Comparison of ENCODE assay signal across 8 cellular contexts in the genomic region with DNA sequence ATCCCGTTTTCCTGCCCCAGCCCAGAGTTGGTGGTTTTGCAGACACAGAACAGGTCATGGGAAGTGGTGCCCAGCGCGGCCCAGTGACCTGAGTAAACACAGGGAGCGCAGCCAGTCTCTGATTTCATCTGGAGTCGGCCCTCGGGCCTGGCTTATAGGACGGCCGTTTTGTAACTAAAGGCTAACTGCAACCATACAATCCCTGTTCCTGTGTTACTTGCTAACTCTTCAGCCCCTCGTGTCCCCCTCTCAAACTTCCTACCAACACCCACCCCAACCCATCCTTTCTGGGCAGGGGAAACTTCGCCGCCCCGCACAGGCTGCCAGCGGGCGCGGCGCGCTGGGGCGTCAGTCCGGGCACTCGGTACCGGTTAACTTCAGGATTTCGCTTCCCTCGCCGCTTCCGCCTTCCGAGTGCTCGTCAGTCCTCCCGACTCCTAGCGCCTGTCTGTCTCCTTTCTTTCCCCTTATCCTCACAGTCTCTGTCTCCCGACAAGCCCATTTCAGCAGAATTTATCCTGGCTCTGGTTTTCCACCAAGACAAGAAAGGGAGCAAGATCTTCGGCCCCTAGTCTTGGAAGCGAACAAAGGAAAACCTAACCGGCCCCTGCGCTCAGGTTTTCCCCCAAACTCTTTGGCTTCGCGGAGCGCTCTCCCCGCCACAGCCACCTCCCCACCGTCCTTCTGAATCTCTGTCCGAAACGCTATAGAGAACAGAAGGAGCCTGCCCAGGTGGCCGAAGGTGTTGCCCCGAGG. TPM values are rescaled to one million over a fixed set of nuclear protein-coding genes. Genes with fewer than 3 reads are reported as not detected.
DNase-seq lines count a peak whose midpoint lies in the region; ATAC-seq, FAIRE-seq and TF ChIP-seq lines count a peak whose summit lies in the region.

No MANE protein-coding gene starts in this region.

- peaks cover 57% of the 10 kb centered on the region for H3K27me3 ChIP-seq in CD8-positive, alpha-beta T cell (ENCODE audit: insufficient read depth, low read length)
- H3K27me3 ChIP-seq in thyroid gland (peaks cover 62% of the 10 kb centered on the region), ovary (peaks cover 8% of the 10 kb centered on the region)

- H3K27ac Mint-ChIP-seq in CD8-positive, alpha-beta T cell, result no peak overlapping the region
- no peak overlapping the region for H3K27ac Mint-ChIP-seq in activated CD8-positive, alpha-beta T cell treated with anti-CD3 and anti-CD28 coated beads for 36 hours

- DNase-seq in CD8-positive, alpha-beta T cell, result no peak
- DNase-seq in HTR-8/SVneo (ENCODE audit: insufficient read length, low spot score) (peak; percentile 87), islet precursor cell (peak; percentile 67), thyroid gland (peak in 1 of 2 donors; percentile 41), occipital lobe (lab: John Stamatoyannopoulos, UW) (no peak), ovary (no peak), mucosa of gallbladder (ENCODE audit: low spot score) (no peak)
- DNase-seq in activated CD8-positive, alpha-beta T cell treated with anti-CD3 and anti-CD28 coated beads for 36 hours, result no peak

- 6 to 8% methylated on average over 38 to 43 of the region's 43 CpGs for WGBS in thyroid gland, 2 donors
- WGBS in ovary, 3 donors, result 5 to 7% (median 7%) methylated on average over 43 of the region's 43 CpGs

- H3K9me3 Mint-ChIP-seq in CD8-positive, alpha-beta T cell, result no peaks in the 10 kb centered on the region
- no peaks in the 10 kb centered on the region for H3K9me3 Mint-ChIP-seq in activated CD8-positive, alpha-beta T cell treated with anti-CD3 and anti-CD28 coated beads for 36 hours

- no peaks in the 10 kb centered on the region for H3K36me3 ChIP-seq in CD8-positive, alpha-beta T cell (ENCODE audit: insufficient read depth, low read length)
- H3K36me3 ChIP-seq in thyroid gland, result no peaks in the 10 kb centered on the region
- H3K36me3 ChIP-seq in ovary, result no peaks in the 10 kb centered on the region

- TF ChIP-seq CTCF in CD8-positive, alpha-beta T cell (IDR thresholded peaks at IDR 0.05), result no peak
- no peak for TF ChIP-seq CTCF in activated CD8-positive, alpha-beta T cell treated with anti-CD3 and anti-CD28 coated beads for 36 hours (IDR thresholded peaks at IDR 0.05)
- TF ChIP-seq CTCF in thyroid gland (IDR thresholded peaks at IDR 0.05) (no peak), ovary (IDR thresholded peaks at IDR 0.05) (no peak)

- no peak for FAIRE-seq in HTR-8/SVneo (lab: Jason Lieb, UNC)

- H3K9me3 ChIP-seq in CD8-positive, alpha-beta T cell (ENCODE audit: low read length), result no peaks in the 10 kb centered on the region
- no peaks in the 10 kb centered on the region for H3K9me3 ChIP-seq in thyroid gland
- H3K9me3 ChIP-seq in ovary, result no peaks in the 10 kb centered on the region

- peaks cover 42% of the 10 kb centered on the region for H3K4me1 ChIP-seq in CD8-positive, alpha-beta T cell (ENCODE audit: insufficient read depth, low read length)
- peaks cover 27 to 51% of the 10 kb centered on the region in 2 donors for H3K4me1 ChIP-seq in thyroid gland
- H3K4me1 ChIP-seq in ovary (ENCODE audit: insufficient read depth), result peaks cover 9% of the 10 kb centered on the region

- H3K27me3 Mint-ChIP-seq in CD8-positive, alpha-beta T cell (ENCODE audit: low read depth), result peaks cover 81% of the 10 kb centered on the region
- peaks cover 85% of the 10 kb centered on the region for H3K27me3 Mint-ChIP-seq in activated CD8-positive, alpha-beta T cell treated with anti-CD3 and anti-CD28 coated beads for 36 hours

- H3K27ac ChIP-seq in CD8-positive, alpha-beta T cell (ENCODE audit: low read depth, low read length), result no peak overlapping the region
- peak overlapping the region; percentile 6 to 46 (median 43) for H3K27ac ChIP-seq in thyroid gland
- no peak overlapping the region for H3K27ac ChIP-seq in ovary

- ATAC-seq in CD8-positive, alpha-beta T cell, result no peak
- no peak for ATAC-seq in activated CD8-positive, alpha-beta T cell treated with anti-CD3 and anti-CD28 coated beads for 36 hours

- CTCF ChIA-PET in CD8-positive, alpha-beta T cell (lab: Charles Lee), result no interaction called here
- CTCF ChIA-PET in activated CD8-positive, alpha-beta T cell treated with anti-CD3 and anti-CD28 coated beads for 36 hours (lab: Charles Lee), result no interaction called here

- TF ChIP-seq POLR2A in thyroid gland (IDR thresholded peaks at IDR 0.05), result no peak
- TF ChIP-seq POLR2A in ovary (IDR thresholded peaks at IDR 0.05), result no peak

- POLR2A ChIA-PET in CD8-positive, alpha-beta T cell (lab: Charles Lee), result no interaction called here
- POLR2A ChIA-PET in activated CD8-positive, alpha-beta T cell treated with anti-CD3 and anti-CD28 coated beads for 36 hours (lab: Charles Lee), result interaction anchor here (0.9 kb wide), 1 partner anchor 9 kb away, joined by 5 read pairs; no protein-coding TSS in a partner anchor

- no peaks in the 10 kb centered on the region for H3K36me3 Mint-ChIP-seq in CD8-positive, alpha-beta T cell
- H3K36me3 Mint-ChIP-seq in activated CD8-positive, alpha-beta T cell treated with anti-CD3 and anti-CD28 coated beads for 36 hours (ENCODE audit: low read depth), result no peaks in the 10 kb centered on the region

- peak overlapping the region; percentile 4 for H3K4me3 ChIP-seq in CD8-positive, alpha-beta T cell (ENCODE audit: low read depth, low read length)
- H3K4me3 ChIP-seq in thyroid gland (replicated peaks in 1 of 3) (peak overlapping the region in 1 of 3 donors; percentile 35), ovary (no peak overlapping the region)

- H3K4me1 Mint-ChIP-seq in CD8-positive, alpha-beta T cell (ENCODE audit: low read depth), result peaks cover 47% of the 10 kb centered on the region
- H3K4me1 Mint-ChIP-seq in activated CD8-positive, alpha-beta T cell treated with anti-CD3 and anti-CD28 coated beads for 36 hours (ENCODE audit: low read depth), result peaks cover 43% of the 10 kb centered on the region

- H3K4me3 Mint-ChIP-seq in CD8-positive, alpha-beta T cell, result peak overlapping the region; percentile 46
- H3K4me3 Mint-ChIP-seq in activated CD8-positive, alpha-beta T cell treated with anti-CD3 and anti-CD28 coated beads for 36 hours, result peak overlapping the region; percentile 41

- TF ChIP-seq EP300 in ovary (IDR thresholded peaks at IDR 0.05), result no peak

- intact Hi-C loops in CD8-positive, alpha-beta T cell (cut with DNase I, micrococcal nuclease), result loop anchor here in 1 of 2 experiments (5.0 kb wide), 1 partner anchor 780 kb away; no protein-coding TSS in a partner anchor
- intact Hi-C loops in activated CD8-positive, alpha-beta T cell treated with anti-CD3 and anti-CD28 coated beads for 36 hours (cut with micrococcal nuclease), result no loop called here
- intact Hi-C loops in thyroid gland (cut with DNase I) (no loop called here), ovary (cut with DNase I) (no loop called here)

RNA-seq across cellular contexts. Expression of a gene that starts 2.0 kb away (rescaled TPM):
- total RNA-seq in CD8-positive, alpha-beta T cell, result not detected
- total RNA-seq in activated CD8-positive, alpha-beta T cell treated with anti-CD3 and anti-CD28 coated beads for 36 hours, result not detected
- total RNA-seq in thyroid gland (1 to 10 TPM; 2.1 to 3.6 (median 2.7) TPM), occipital lobe (0.47 TPM), ovary (under 1 TPM in 6 of 7 donors, not detected in 1; 0.07 to 0.60 (median 0.19) TPM), mucosa of gallbladder (not detected)
- polyA plus RNA-seq in ovary, result under 1 TPM; 0.06 to 0.92 TPM

Comparison
In these comparisons a context has a peak if more than half of its experiments do, and no peak if none do; other contexts are left out.
1. DNase-seq: peak in HTR-8/SVneo (single experiment) and islet precursor cell (single experiment); none in CD8-positive, alpha-beta T cell (0 of 7), activated CD8-positive, alpha-beta T cell treated with anti-CD3 and anti-CD28 coated beads for 36 hours (single experiment), occipital lobe (single experiment), ovary (0 of 5) and mucosa of gallbladder (single experiment).
2. H3K27ac ChIP-seq: peak in thyroid gland (3 of 3); none in CD8-positive, alpha-beta T cell (single experiment) and ovary (0 of 2).